8 cellular contexts compared by ENCODE assay signal in the genomic region with DNA sequence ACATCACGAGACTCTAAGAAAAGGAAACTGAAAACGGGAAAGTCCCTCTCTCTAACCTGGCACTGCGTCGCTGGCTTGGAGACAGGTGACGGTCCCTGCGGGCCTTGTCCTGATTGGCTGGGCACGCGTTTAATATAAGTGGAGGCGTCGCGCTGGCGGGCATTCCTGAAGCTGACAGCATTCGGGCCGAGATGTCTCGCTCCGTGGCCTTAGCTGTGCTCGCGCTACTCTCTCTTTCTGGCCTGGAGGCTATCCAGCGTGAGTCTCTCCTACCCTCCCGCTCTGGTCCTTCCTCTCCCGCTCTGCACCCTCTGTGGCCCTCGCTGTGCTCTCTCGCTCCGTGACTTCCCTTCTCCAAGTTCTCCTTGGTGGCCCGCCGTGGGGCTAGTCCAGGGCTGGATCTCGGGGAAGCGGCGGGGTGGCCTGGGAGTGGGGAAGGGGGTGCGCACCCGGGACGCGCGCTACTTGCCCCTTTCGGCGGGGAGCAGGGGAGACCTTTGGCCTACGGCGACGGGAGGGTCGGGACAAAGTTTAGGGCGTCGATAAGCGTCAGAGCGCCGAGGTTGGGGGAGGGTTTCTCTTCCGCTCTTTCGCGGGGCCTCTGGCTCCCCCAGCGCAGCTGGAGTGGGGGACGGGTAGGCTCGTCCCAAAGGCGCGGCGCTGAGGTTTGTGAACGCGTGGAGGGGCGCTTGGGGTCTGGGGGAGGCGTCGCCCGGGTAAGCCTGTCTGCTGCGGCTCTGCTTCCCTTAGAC. TPM values are rescaled to one million over a fixed set of nuclear protein-coding genes. Genes with fewer than 3 reads are reported as not detected.
A peak's percentile ranks its signal among the peaks of the same experiment; 100 is the strongest.
DNase-seq lines count a peak whose midpoint lies in the region; ATAC-seq, FAIRE-seq and TF ChIP-seq lines count a peak whose summit lies in the region.

A gene (plus strand): TSS at position 162 of the 752 bp plus-strand sequence. CDS start 30 bp downstream, at position 192.

- H3K4me3 ChIP-seq in OCI-LY3 (ENCODE audit: low read length) (peak within 1 kb of the TSS; percentile 96), endothelial cell of umbilical vein (replicated peaks in 1 of 3; ENCODE audit: insufficient read depth in 1 of 3, low read depth in 1 of 3, low read length in 3 of 3) (peak within 1 kb of the TSS; percentile 79 to 96 (median 87))

- no peaks in the 10 kb centered on the region for H3K9me1 ChIP-seq in endothelial cell of umbilical vein (replicated peaks; ENCODE audit: control insufficient read depth, extremely low read depth, insufficient read depth, low read length)

- no peaks in the 10 kb centered on the region for H3K27me3 ChIP-seq in OCI-LY3 (ENCODE audit: low read depth, low read length)
- H3K27me3 ChIP-seq in endothelial cell of umbilical vein (ENCODE audit: control insufficient read depth in 2 of 2, insufficient read depth in 2 of 2, low read length in 2 of 2) = no peaks in the 10 kb centered on the region

- BruUV-seq in endothelial cell of umbilical vein (replicated peaks; lab: Mats Ljungman, UMichigan) = no TSS peak

- intact Hi-C loops in endothelial cell of umbilical vein (cut with micrococcal nuclease) = loop anchor here (1.0 to 10.0 kb wide), 4 partner anchors 15 to 483 kb away; a partner anchor contains a TSS

- peak; percentile 77 for ATAC-seq in GM21515 (IDR thresholded peaks at IDR 0.05; ENCODE audit: unreplicated experiment)

- H3K9me3 ChIP-seq in OCI-LY3 (ENCODE audit: insufficient read depth, low read length) (no peaks in the 10 kb centered on the region), endothelial cell of umbilical vein (replicated peaks; ENCODE audit: control insufficient read depth, insufficient read depth, low read length) (no peaks in the 10 kb centered on the region)

- dilution Hi-C loops in endothelial cell of umbilical vein (cut with MboI; ENCODE audit: extremely low pct_ligation_motif_present, low sequenced_read_pairs) = no loop called here

- peak; percentile 91 for FAIRE-seq in endothelial cell of umbilical vein (lab: Jason Lieb, UNC)

- DNase-seq in D341Med (ENCODE audit: low spot score) (peak; percentile 97), HuH-7 (ENCODE audit: low spot score) (peak; percentile 79), endothelial cell of umbilical vein (ENCODE audit: low read depth, low spot score) (peak; percentile 98), middle frontal gyrus (ENCODE audit: extremely low spot score, low spot score) (peak; percentile 91)
- DNase-seq in activated CD8-positive, alpha-beta memory T cell treated with anti-CD3 and anti-CD28 coated beads, Interleukin-2, amount 50 U/mL, for 48 hours = peak; percentile 99
- peak; percentile 85 to 93 for DNase-seq in stimulated activated CD8-positive, alpha-beta memory T cell treated with anti-CD3 and anti-CD28 coated beads, Interleukin-2, amount 100 ng/mL, for 48 hours (ENCODE audit: low read depth in 2 of 2)

- peaks cover 48% of the 10 kb centered on the region for H4K20me1 ChIP-seq in OCI-LY3 (ENCODE audit: insufficient read depth, low read length)
- H4K20me1 ChIP-seq in endothelial cell of umbilical vein (replicated peaks; ENCODE audit: control insufficient read depth, extremely low read depth, insufficient read depth, low read length) = peaks cover 5% of the 10 kb centered on the region

- H3K4me1 ChIP-seq in OCI-LY3 (ENCODE audit: low read length) = peaks cover 43% of the 10 kb centered on the region
- peaks cover 4% of the 10 kb centered on the region for H3K4me1 ChIP-seq in endothelial cell of umbilical vein (ENCODE audit: control insufficient read depth, extremely low read depth, insufficient read depth, low read length)

- peak; percentile 100 for TF ChIP-seq POLR2A in endothelial cell of umbilical vein (IDR thresholded peaks at IDR 0.05; ENCODE audit: low read depth, low read length)

- H2AFZ ChIP-seq in OCI-LY3 (ENCODE audit: low read depth, low read length) = no peak within 1 kb of the TSS; the same call in 1 of the 2 replicates
- peak within 1 kb of the TSS; percentile 85 for H2AFZ ChIP-seq in endothelial cell of umbilical vein (ENCODE audit: low read depth, low read length)

- H3K27ac ChIP-seq in OCI-LY3 (ENCODE audit: low read length) (peak within 1 kb of the TSS; percentile 96), endothelial cell of umbilical vein (ENCODE audit: insufficient read depth, low read depth, low read length) (peak within 1 kb of the TSS; percentile 92)

- peaks cover 50% of the 10 kb centered on the region for H3K36me3 ChIP-seq in OCI-LY3 (replicated peaks; ENCODE audit: low read depth, low read length)
- peaks cover 9 to 12% of the 10 kb centered on the region in 2 experiments for H3K36me3 ChIP-seq in endothelial cell of umbilical vein (ENCODE audit: control insufficient read depth in 2 of 2, extremely low read depth in 1 of 2, insufficient read depth in 2 of 2, low read length in 2 of 2)

- TF ChIP-seq CTCF in OCI-LY3 (IDR thresholded peaks at IDR 0.05; ENCODE audit: low read depth, low read length) = no peak
- TF ChIP-seq CTCF in endothelial cell of umbilical vein (IDR thresholded peaks at IDR 0.05; ENCODE audit: extremely low read depth in 1 of 2, insufficient read depth in 1 of 2, low read depth in 1 of 2, low read length in 2 of 2) = no peak

- H3K79me2 ChIP-seq in OCI-LY3 (ENCODE audit: low read length) (peaks cover 74% of the 10 kb centered on the region), endothelial cell of umbilical vein (ENCODE audit: control insufficient read depth, insufficient read depth, low read length) (peaks cover 44% of the 10 kb centered on the region)

- CTCF ChIA-PET in endothelial cell of umbilical vein (lab: Charles Lee) = interaction anchor here (0.8 to 6.8 kb wide), 8 partner anchors 11 to 326 kb away, joined by 3 to 107 read pairs (median 4); a partner anchor contains a TSS

- H3K4me2 ChIP-seq in OCI-LY3 (ENCODE audit: low read length) (peak within 1 kb of the TSS; percentile 92), endothelial cell of umbilical vein (ENCODE audit: insufficient read depth, low read length) (peak within 1 kb of the TSS; percentile 96)

- POLR2A ChIA-PET in endothelial cell of umbilical vein (lab: Charles Lee) = interaction anchor here (0.6 to 5.3 kb wide), 12 partner anchors 9 to 48 kb away, joined by 3 to 63 read pairs (median 5); a partner anchor contains a TSS

- H3K9ac ChIP-seq in OCI-LY3 (ENCODE audit: low read length) = peak within 1 kb of the TSS; percentile 99
- H3K9ac ChIP-seq in endothelial cell of umbilical vein (replicated peaks; ENCODE audit: extremely low read depth, insufficient read depth, low read length) = peak within 1 kb of the TSS; percentile 97

TF ChIP-seq in endothelial cell of umbilical vein, 7 proteins besides CTCF, POLR2A, EP300 and RAD21:
- no peak for TF ChIP-seq EZH2 (IDR thresholded peaks at IDR 0.05; ENCODE audit: borderline replicate concordance, low read depth, low read length, severe bottlenecking)
- peak; percentile 100 for TF ChIP-seq POLR2AphosphoS5 (IDR thresholded peaks at IDR 0.05; ENCODE audit: insufficient read depth, low read depth, low read length)
- TF ChIP-seq MYC (IDR thresholded peaks at IDR 0.05; ENCODE audit: low read depth, low read length) = no peak
- no peak for TF ChIP-seq JUN (IDR thresholded peaks at IDR 0.05; ENCODE audit: borderline replicate concordance, insufficient read depth, insufficient read length, low read depth)
- TF ChIP-seq, protein P1, sequence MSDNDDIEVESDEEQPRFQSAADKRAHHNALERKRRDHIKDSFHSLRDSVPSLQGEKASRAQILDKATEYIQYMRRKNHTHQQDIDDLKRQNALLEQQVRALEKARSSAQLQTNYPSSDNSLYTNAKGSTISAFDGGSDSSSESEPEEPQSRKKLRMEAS (IDR thresholded peaks at IDR 0.05; ENCODE audit: insufficient read depth, insufficient read length) = no peak
- TF ChIP-seq GATA2 (IDR thresholded peaks at IDR 0.05; ENCODE audit: insufficient read depth, insufficient read length, low read depth, low read length) = no peak
- TF ChIP-seq FOS (IDR thresholded peaks at IDR 0.05; ENCODE audit: borderline replicate concordance, insufficient read depth, low read length) = no peak

RNA-seq across cellular contexts. Expression of the gene that starts here (rescaled TPM):
- 725 and 985 TPM in 2 replicates for total RNA-seq in endothelial cell of umbilical vein
- polyA plus RNA-seq in endothelial cell of umbilical vein = 5,169 and 5,206 TPM in 2 replicates
- polyA plus RNA-seq in endothelial cell of umbilical vein (2011; cell fraction: cytosol; rRNA removed) = 3,465 and 6,175 TPM in 2 replicates
- 752 and 1,571 TPM in 2 replicates for polyA plus RNA-seq in endothelial cell of umbilical vein (2011; cell fraction: nucleus; rRNA removed)
- 2,187 and 2,905 TPM in 2 replicates for polyA plus RNA-seq in endothelial cell of umbilical vein (2012)
- polyA minus RNA-seq in endothelial cell of umbilical vein = 566 and 595 TPM in 2 replicates
- 722 TPM for polyA minus RNA-seq in endothelial cell of umbilical vein (2011; cell fraction: cytosol; rRNA and poly(A)+ RNA removed)
- 140 and 206 TPM in 2 replicates for polyA minus RNA-seq in endothelial cell of umbilical vein (2011; cell fraction: nucleus; rRNA and poly(A)+ RNA removed)

Comparison
In these comparisons a context has a peak if more than half of its experiments do, and no peak if none do; other contexts are left out.
1. Peak in every context shown above with its lines: DNase-seq, ATAC-seq, H3K4me3 ChIP-seq and H3K27ac ChIP-seq.